ENCODE assay signal across 8 cellular contexts in the genomic region with DNA sequence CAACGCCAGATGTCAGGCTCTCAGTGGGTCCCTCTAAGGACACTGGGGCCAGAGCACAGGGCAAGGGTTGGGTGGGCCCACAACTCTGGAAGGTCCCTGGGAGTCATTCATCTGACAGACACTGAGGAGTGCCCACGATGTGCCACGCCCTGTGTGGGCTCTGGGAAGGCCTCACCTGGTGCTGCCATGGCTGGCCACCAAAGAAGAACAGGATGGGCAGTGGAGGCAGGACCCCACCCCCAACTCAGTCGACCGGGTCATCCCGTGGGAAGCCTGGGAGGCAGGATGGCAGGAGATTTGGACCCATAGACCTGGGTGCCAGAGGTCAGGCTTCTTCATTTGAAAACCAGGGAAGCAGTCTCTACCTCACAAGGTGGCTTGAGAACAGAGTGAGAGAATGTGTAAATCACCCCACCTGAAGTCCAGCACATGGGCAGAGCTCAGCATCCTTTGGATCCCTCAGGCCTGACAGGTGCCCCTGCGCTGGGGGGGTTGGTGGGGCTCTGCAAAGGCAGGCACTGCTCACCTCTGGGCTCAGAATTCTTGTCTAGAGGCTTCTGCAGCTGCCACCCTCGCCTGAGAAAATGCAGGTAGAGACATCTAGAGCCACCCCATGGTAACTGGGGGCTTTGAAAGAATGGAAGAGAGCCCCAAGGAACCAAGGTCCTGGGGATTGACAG. TPM values are rescaled to one million over a fixed set of nuclear protein-coding genes. Genes with fewer than 3 reads are reported as not detected.
DNase-seq lines count a peak whose midpoint lies in the region; ATAC-seq and TF ChIP-seq lines count a peak whose summit lies in the region.

No MANE protein-coding gene starts in this region.

- POLR2A ChIA-PET in GM10248 (lab: Yijun Ruan, JAX) = no interaction called here

- H3K36me3 Mint-ChIP-seq in stimulated activated naive CD8-positive, alpha-beta T cell treated with anti-CD3 and anti-CD28 coated beads, Interleukin-15, Interleukin-2, amounts not matched to agents 100 ng/mL and 50 ng/mL, for 24 hours (ENCODE audit: low read depth) = no peaks in the 10 kb centered on the region
- peaks cover 19% of the 10 kb centered on the region for H3K36me3 Mint-ChIP-seq in dendritic cell treated with granulocyte-macrophage colony-stimulating factor and Interleukin-4, amounts not matched to agents 40 ng/mL and 50 ng/mL, for 4 days (ENCODE audit: low read depth)
- H3K36me3 Mint-ChIP-seq in neural crest cell (ENCODE audit: low read depth) = no peaks in the 10 kb centered on the region

- TF ChIP-seq CTCF in neural crest cell (conservative IDR thresholded peaks at IDR 0.05) (no peak), GM10248 (IDR thresholded peaks at IDR 0.05; ENCODE audit: control extremely low read depth, extremely low read depth, low read depth, missing control alignments) (no peak)

- H3K4me1 Mint-ChIP-seq in stimulated activated naive CD8-positive, alpha-beta T cell treated with anti-CD3 and anti-CD28 coated beads, Interleukin-15, Interleukin-2, amounts not matched to agents 100 ng/mL and 50 ng/mL, for 24 hours (ENCODE audit: low read depth) = peaks cover 65% of the 10 kb centered on the region
- H3K4me1 Mint-ChIP-seq in dendritic cell treated with granulocyte-macrophage colony-stimulating factor and Interleukin-4, amounts not matched to agents 40 ng/mL and 50 ng/mL, for 4 days (ENCODE audit: low read depth) = peaks cover 36% of the 10 kb centered on the region
- H3K4me1 Mint-ChIP-seq in neural crest cell = peaks cover 72% of the 10 kb centered on the region

- intact Hi-C loops in dendritic cell treated with granulocyte-macrophage colony-stimulating factor and Interleukin-4, amounts not matched to agents 40 ng/mL and 50 ng/mL, for 4 days (cut with micrococcal nuclease) = no loop called here

- CTCF ChIA-PET in GM10248 (lab: Yijun Ruan, JAX) = interaction anchor here (0.7 to 6.8 kb wide), 7 partner anchors 8 to 279 kb away, joined by 3 to 65 read pairs (median 4); no protein-coding TSS in a partner anchor

- H3K9me3 Mint-ChIP-seq in stimulated activated naive CD8-positive, alpha-beta T cell treated with anti-CD3 and anti-CD28 coated beads, Interleukin-15, Interleukin-2, amounts not matched to agents 100 ng/mL and 50 ng/mL, for 24 hours = no peaks in the 10 kb centered on the region
- no peaks in the 10 kb centered on the region for H3K9me3 Mint-ChIP-seq in dendritic cell treated with granulocyte-macrophage colony-stimulating factor and Interleukin-4, amounts not matched to agents 40 ng/mL and 50 ng/mL, for 4 days
- no peaks in the 10 kb centered on the region for H3K9me3 Mint-ChIP-seq in neural crest cell

- no peaks in the 10 kb centered on the region for H3K27me3 Mint-ChIP-seq in stimulated activated naive CD8-positive, alpha-beta T cell treated with anti-CD3 and anti-CD28 coated beads, Interleukin-15, Interleukin-2, amounts not matched to agents 100 ng/mL and 50 ng/mL, for 24 hours
- peaks cover 8% of the 10 kb centered on the region for H3K27me3 Mint-ChIP-seq in dendritic cell treated with granulocyte-macrophage colony-stimulating factor and Interleukin-4, amounts not matched to agents 40 ng/mL and 50 ng/mL, for 4 days
- no peaks in the 10 kb centered on the region for H3K27me3 Mint-ChIP-seq in neural crest cell (ENCODE audit: low read depth)

- peak overlapping the region; percentile 63 for H3K4me3 Mint-ChIP-seq in stimulated activated naive CD8-positive, alpha-beta T cell treated with anti-CD3 and anti-CD28 coated beads, Interleukin-15, Interleukin-2, amounts not matched to agents 100 ng/mL and 50 ng/mL, for 24 hours
- no peak overlapping the region for H3K4me3 Mint-ChIP-seq in dendritic cell treated with granulocyte-macrophage colony-stimulating factor and Interleukin-4, amounts not matched to agents 40 ng/mL and 50 ng/mL, for 4 days
- H3K4me3 Mint-ChIP-seq in neural crest cell = peak overlapping the region; percentile 82

- ATAC-seq in stimulated activated naive CD8-positive, alpha-beta T cell treated with anti-CD3 and anti-CD28 coated beads, Interleukin-15, Interleukin-2, amounts not matched to agents 100 U/mL and 50 U/mL, for 24 hours = no peak
- ATAC-seq in HG03457 (IDR thresholded peaks at IDR 0.05; ENCODE audit: unreplicated experiment) = no peak

- DNase-seq in stimulated activated naive CD8-positive, alpha-beta T cell treated with anti-CD3 and anti-CD28 coated beads, Interleukin-15, Interleukin-2, amounts not matched to agents 100 U/mL and 50 U/mL, for 24 hours = no peak
- DNase-seq in neural crest cell (ENCODE audit: low read depth, low spot score) = no peak
- DNase-seq in NCI-H2196 treated with DMSO at 0.1 percent for 48 hours (lab: John Stamatoyannopoulos, UW; ENCODE audit: unreplicated experiment) = no peak
- no peak for DNase-seq in NCI-H146 (lab: John Stamatoyannopoulos, UW)
- no peak for DNase-seq in GM10248 (ENCODE audit: extremely low spot score)

- H3K27ac Mint-ChIP-seq in stimulated activated naive CD8-positive, alpha-beta T cell treated with anti-CD3 and anti-CD28 coated beads, Interleukin-15, Interleukin-2, amounts not matched to agents 100 ng/mL and 50 ng/mL, for 24 hours = no peak overlapping the region
- H3K27ac Mint-ChIP-seq in dendritic cell treated with granulocyte-macrophage colony-stimulating factor and Interleukin-4, amounts not matched to agents 40 ng/mL and 50 ng/mL, for 4 days = peak overlapping the region; percentile 73
- H3K27ac Mint-ChIP-seq in neural crest cell (ENCODE audit: unreplicated experiment) = no peak overlapping the region

RNA-seq across cellular contexts. Expression of gene SELENON, which starts 1.2 kb away (rescaled TPM):
- 146 and 148 TPM in 2 replicates for total RNA-seq in neural crest cell

RNA-seq across cellular contexts. Expression of gene MTFR1L, which starts 20.9 kb away (rescaled TPM):
- 61.1 and 68.6 TPM in 2 replicates for total RNA-seq in neural crest cell
